Comparison of ENCODE assay signal across 8 cellular contexts in the genomic region with DNA sequence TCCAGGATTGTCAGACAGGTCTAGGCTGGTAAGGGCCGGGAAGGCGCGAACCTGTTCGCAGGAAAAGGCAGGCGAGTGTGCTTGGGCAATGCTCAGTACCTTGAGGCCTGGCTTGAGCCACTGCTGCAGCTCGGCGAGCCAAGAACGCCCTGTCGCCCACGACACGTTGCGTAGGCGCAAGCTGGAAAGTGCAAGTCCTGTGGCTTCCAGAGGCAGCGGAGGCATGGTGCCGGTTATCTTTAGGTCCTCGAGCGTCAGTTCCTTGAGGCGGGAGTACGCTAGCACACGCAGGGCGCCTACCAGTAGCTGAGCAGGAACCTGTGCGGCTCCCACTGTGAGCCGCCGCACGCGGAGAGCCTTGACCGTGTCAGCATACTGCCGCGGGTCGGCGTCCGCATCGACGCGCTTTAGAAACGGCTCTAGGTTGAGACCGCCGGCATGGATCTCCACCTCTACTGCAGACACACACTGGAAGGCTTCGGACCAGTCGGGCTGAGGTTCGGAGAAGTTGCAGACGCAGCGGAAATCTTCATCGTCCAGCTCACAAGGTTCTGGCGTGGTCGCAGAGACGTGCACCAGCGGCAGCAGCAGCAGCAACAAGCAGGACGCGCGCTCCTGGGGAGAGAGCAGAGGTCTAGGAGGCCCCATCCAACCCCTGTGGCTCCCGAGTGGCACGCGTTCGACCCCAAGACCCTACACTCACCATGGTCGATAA. TPM values are rescaled to one million over a fixed set of nuclear protein-coding genes. Genes with fewer than 3 reads are reported as not detected.
DNase-seq lines count a peak whose midpoint lies in the region; ATAC-seq and TF ChIP-seq lines count a peak whose summit lies in the region.

No MANE protein-coding gene starts in this region.

- ATAC-seq in GM18517 (IDR thresholded peaks at IDR 0.05; ENCODE audit: unreplicated experiment): peak; percentile 61
- ATAC-seq in HG02885 (IDR thresholded peaks at IDR 0.05; ENCODE audit: poor library complexity, unreplicated experiment): peak; percentile 64
- ATAC-seq in T-cell (replicated peaks in 1 of 4): peak; percentile 87 to 88 (median 88)
- no peak for ATAC-seq in HG03196 (IDR thresholded peaks at IDR 0.05; ENCODE audit: unreplicated experiment)

- H3K9me3 ChIP-seq in iPS-20b (ENCODE audit: insufficient read depth, low read depth, low read length): peaks cover 15% of the 10 kb centered on the region

- peak overlapping the region; percentile 78 to 88 (median 88) for H3K4me3 Mint-ChIP-seq in T-cell

- H3K27me3 Mint-ChIP-seq in T-cell: peaks cover 0 to 5% of the 10 kb centered on the region in 2 donors

- H3K4me3 ChIP-seq in astrocyte of the cerebellum (ENCODE audit: low read depth, low read length): peak overlapping the region; percentile 30
- peak overlapping the region; percentile 66 for H3K4me3 ChIP-seq in iPS-20b (ENCODE audit: low read length)

- no peaks in the 10 kb centered on the region for H3K36me3 Mint-ChIP-seq in T-cell

- POLR2A ChIA-PET in T-cell (lab: Charles Lee): interaction anchor here in 1 of 2 donors (1.6 kb wide), 1 partner anchor 15 kb away, joined by 6 read pairs; a partner anchor contains a TSS

- no peak overlapping the region for H3K27ac ChIP-seq in iPS-20b (ENCODE audit: low read length)

- peaks cover 42% of the 10 kb centered on the region for H3K27me3 ChIP-seq in iPS-20b (ENCODE audit: insufficient read depth, low read length)

- peaks cover 19 to 31% (median 25%) of the 10 kb centered on the region in 3 donors for H3K4me1 Mint-ChIP-seq in T-cell

- CTCF ChIA-PET in T-cell (lab: Charles Lee): interaction anchor here (0.8 to 0.9 kb wide), 3 partner anchors 15 to 259 kb away, joined by 3 to 5 read pairs (median 4); a partner anchor contains a TSS

- peak overlapping the region; percentile 71 to 87 for H3K27ac Mint-ChIP-seq in T-cell

- no peak for TF ChIP-seq CTCF in astrocyte of the cerebellum (IDR thresholded peaks at IDR 0.05; ENCODE audit: low read depth, low read length, missing control alignments)

- H3K4me1 ChIP-seq in iPS-20b (ENCODE audit: insufficient read depth, low read length): no peaks in the 10 kb centered on the region

- in situ Hi-C loops in astrocyte of the cerebellum (cut with HindIII; ENCODE audit: low sequenced_read_pairs): no loop called here

- no peaks in the 10 kb centered on the region for H3K36me3 ChIP-seq in iPS-20b (ENCODE audit: insufficient read depth, low read depth, low read length)

- no peak overlapping the region for H3K9ac ChIP-seq in iPS-20b (ENCODE audit: low read depth, low read length)

- DNase-seq in T-cell (peak; percentile 20 to 55 (median 38)), astrocyte of the cerebellum (ENCODE audit: low read depth) (no peak), KG1 (lab: John Stamatoyannopoulos, UW) (no peak)
- peak; percentile 53 to 63 for DNase-seq in stimulated activated CD4-positive, alpha-beta T cell treated with anti-CD3 and anti-CD28 coated beads, Interleukin-2, amount 100 ng/mL, for 24 hours

- peaks cover 0 to 4% (median 0%) of the 10 kb centered on the region in 3 donors for H3K9me3 Mint-ChIP-seq in T-cell

RNA-seq across cellular contexts. Expression of a gene that starts 0.5 kb away (rescaled TPM):
- total RNA-seq in T-cell: 1 to 10 TPM in 4 of 5 donors, under 1 TPM in 1; 0.70 to 1.8 (median 1.3) TPM

RNA-seq across cellular contexts. Expression of a gene that starts 6.7 kb away (rescaled TPM):
- 10 to 100 TPM; 24.9 to 56.8 (median 52.2) TPM for total RNA-seq in T-cell

RNA-seq across cellular contexts. Expression of a gene that starts 14.9 kb away (rescaled TPM):
- 10 to 100 TPM; 36.6 to 48.8 (median 45.4) TPM for total RNA-seq in T-cell

RNA-seq across cellular contexts. Expression of a gene that starts 15.1 kb away (rescaled TPM):
- total RNA-seq in T-cell: 100 to 1,000 TPM; 139 to 166 (median 152) TPM

RNA-seq across cellular contexts. Expression of a gene that starts 32.2 kb away (rescaled TPM):
- total RNA-seq in T-cell: 10 to 100 TPM; 36.6 to 50.9 (median 42.9) TPM

Comparison
In these comparisons a context has a peak if more than half of its experiments do, and no peak if none do; other contexts are left out.
1. DNase-seq: peak in T-cell (34 of 34) and stimulated activated CD4-positive, alpha-beta T cell treated with anti-CD3 and anti-CD28 coated beads, Interleukin-2, amount 100 ng/mL, for 24 hours (2 of 2); none in astrocyte of the cerebellum (single experiment) and KG1 (single experiment).